ENCODE assay signal across 11 cellular contexts in the genomic region with DNA sequence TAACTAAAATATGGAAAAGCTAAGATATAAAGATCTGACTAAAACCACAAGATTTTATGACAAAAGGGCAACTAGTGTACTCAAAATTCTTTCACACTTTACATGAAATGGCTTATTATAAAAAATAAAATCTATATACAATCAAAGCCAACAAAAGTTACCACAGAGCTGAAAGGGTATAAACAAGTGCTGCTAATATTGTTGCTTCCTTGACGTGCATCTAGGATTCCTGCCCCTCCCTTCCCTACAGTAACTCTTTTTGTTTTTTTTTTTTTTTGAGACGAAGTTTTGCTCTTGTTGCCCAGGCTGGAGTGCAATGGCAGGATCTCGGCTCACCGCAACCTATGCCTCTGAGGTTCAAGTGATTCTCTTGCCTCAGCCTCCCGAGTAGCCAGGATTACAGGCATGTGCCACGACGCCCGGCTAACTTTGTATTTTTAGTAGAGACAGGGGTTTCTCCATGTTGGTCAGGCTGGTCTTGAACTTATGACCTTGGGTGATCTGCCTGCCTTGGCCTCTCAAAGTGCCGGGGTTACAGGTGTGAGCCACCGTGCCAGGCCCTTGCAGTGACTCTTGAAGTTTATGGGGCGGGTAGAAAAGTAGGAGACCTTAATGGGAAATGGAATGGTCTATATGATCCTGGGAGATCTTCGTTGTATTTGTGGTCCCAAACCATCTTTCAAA. TPM values are rescaled to one million over a fixed set of nuclear protein-coding genes. Genes with fewer than 3 reads are reported as not detected.
DNase-seq lines count a peak whose midpoint lies in the region; ATAC-seq, FAIRE-seq and TF ChIP-seq lines count a peak whose summit lies in the region.
"Had no signal": no experiment of that assay in that cellular context is flagged by ENCODE, and none has a peak within 500 bp of the region (broad histone marks: within the 10 kb centered on the region; RNA-seq: fewer than 3 reads in every experiment).

No MANE protein-coding gene starts in this region.

- TF ChIP-seq CTCF in left ventricle myocardium inferior (IDR thresholded peaks at IDR 0.05; ENCODE audit: borderline replicate concordance): no peak
- TF ChIP-seq CTCF in uterus (IDR thresholded peaks at IDR 0.05): no peak

- FAIRE-seq in GM12891 (lab: Jason Lieb, UNC): no peak

- no peaks in the 10 kb centered on the region for H3K27me3 Mint-ChIP-seq in activated naive CD8-positive, alpha-beta T cell treated with anti-CD3 and anti-CD28 coated beads, Interleukin-2, amount 10 ng/mL, durations not matched to agents 7 days and 5 days
- no peaks in the 10 kb centered on the region for H3K27me3 Mint-ChIP-seq in memory B cell

- TF ChIP-seq POLR2A in uterus (IDR thresholded peaks at IDR 0.05): no peak
- no peak for TF ChIP-seq POLR2A in GM12891 (IDR thresholded peaks at IDR 0.05; ENCODE audit: low read depth, low read length)

- no peak for DNase-seq in left ventricle myocardium inferior
- no peak for DNase-seq in Right ventricle myocardium inferior (ENCODE audit: missing footprints)
- no peak for DNase-seq in activated naive CD8-positive, alpha-beta T cell treated with anti-CD3 and anti-CD28 coated beads, Interleukin-2, amount 10 ng/mL, durations not matched to agents 7 days and 5 days
- no peak for DNase-seq in memory B cell (ENCODE audit: low spot score in 2 of 2)
- DNase-seq in uterus: no peak
- no peak for DNase-seq in posterior vena cava (ENCODE audit: low spot score)
- DNase-seq in GM12891 (ENCODE audit: insufficient read length, low spot score): no peak
- no peak for DNase-seq in HAP-1 (ENCODE audit: low spot score in 2 of 2)
- DNase-seq: activated gamma-delta T cell, C1 segment of cervical spinal cord, NCI-H1930 had no signal

- H3K9me3 ChIP-seq in left ventricle myocardium inferior (replicated peaks): no peaks in the 10 kb centered on the region
- no peaks in the 10 kb centered on the region for H3K9me3 ChIP-seq in uterus
- no peaks in the 10 kb centered on the region for H3K9me3 ChIP-seq in HAP-1

- H3K27ac Mint-ChIP-seq in activated naive CD8-positive, alpha-beta T cell treated with anti-CD3 and anti-CD28 coated beads, Interleukin-2, amount 10 ng/mL, durations not matched to agents 7 days and 5 days: peak overlapping the region; percentile 32
- peak overlapping the region; percentile 35 for H3K27ac Mint-ChIP-seq in memory B cell

- peaks cover 47% of the 10 kb centered on the region for H3K36me3 Mint-ChIP-seq in activated naive CD8-positive, alpha-beta T cell treated with anti-CD3 and anti-CD28 coated beads, Interleukin-2, amount 10 ng/mL, durations not matched to agents 7 days and 5 days
- H3K36me3 Mint-ChIP-seq in memory B cell: peaks cover 12% of the 10 kb centered on the region

- ATAC-seq in Right ventricle myocardium inferior (no peak), memory B cell (ENCODE audit: low read depth) (no peak)
- ATAC-seq in activated naive CD8-positive, alpha-beta T cell treated with anti-CD3 and anti-CD28 coated beads, Interleukin-2, amount 10 ng/mL, durations not matched to agents 7 days and 5 days (ENCODE audit: low read depth): no peak

- POLR2A ChIA-PET in activated naive CD8-positive, alpha-beta T cell treated with anti-CD3 and anti-CD28 coated beads, Interleukin-2, amount 10 ng/mL, durations not matched to agents 7 days and 5 days (lab: Charles Lee): interaction anchor here (1.0 kb wide), 1 partner anchor 11 kb away, joined by 3 read pairs; no protein-coding TSS in a partner anchor

- peak overlapping the region; percentile 100 for H3K27ac ChIP-seq in left ventricle myocardium inferior (replicated peaks)
- peak overlapping the region; percentile 48 to 70 for H3K27ac ChIP-seq in uterus

- H3K27me3 ChIP-seq in left ventricle myocardium inferior (ENCODE audit: low read depth) (no peaks in the 10 kb centered on the region), uterus (no peaks in the 10 kb centered on the region), HAP-1 (ENCODE audit: low read depth) (no peaks in the 10 kb centered on the region)

- in situ Hi-C loops in HAP-1 (cut with MboI; ENCODE audit: low sequenced_read_pairs): no loop called here

- peaks cover 51% of the 10 kb centered on the region for H3K4me1 Mint-ChIP-seq in activated naive CD8-positive, alpha-beta T cell treated with anti-CD3 and anti-CD28 coated beads, Interleukin-2, amount 10 ng/mL, durations not matched to agents 7 days and 5 days
- peaks cover 35% of the 10 kb centered on the region for H3K4me1 Mint-ChIP-seq in memory B cell

- peak overlapping the region; percentile 23 for H3K4me3 ChIP-seq in left ventricle myocardium inferior
- no peak overlapping the region for H3K4me3 ChIP-seq in uterus
- no peak overlapping the region for H3K4me3 ChIP-seq in HAP-1

- H3K36me3 ChIP-seq in left ventricle myocardium inferior (peaks cover 9% of the 10 kb centered on the region), uterus (no peaks in the 10 kb centered on the region), HAP-1 (replicated peaks) (peaks cover 22% of the 10 kb centered on the region)

- intact Hi-C loops in left ventricle myocardium inferior (cut with micrococcal nuclease) (no loop called here), Right ventricle myocardium inferior (cut with DNase I) (no loop called here), uterus (cut with DNase I; ENCODE audit: low total_unique reads) (no loop called here), posterior vena cava (cut with DNase I) (loop anchor here in 1 of 2 donors (10.0 kb wide), 1 partner anchor 52 kb away; the partner anchor contains the start of gene TMEM200B)

- H3K9me3 Mint-ChIP-seq in activated naive CD8-positive, alpha-beta T cell treated with anti-CD3 and anti-CD28 coated beads, Interleukin-2, amount 10 ng/mL, durations not matched to agents 7 days and 5 days: peaks cover 2% of the 10 kb centered on the region
- no peaks in the 10 kb centered on the region for H3K9me3 Mint-ChIP-seq in memory B cell

- H3K4me1 ChIP-seq in left ventricle myocardium inferior: peaks cover 81% of the 10 kb centered on the region
- peaks cover 16 to 25% of the 10 kb centered on the region in 2 donors for H3K4me1 ChIP-seq in uterus
- H3K4me1 ChIP-seq in HAP-1: peaks cover 29% of the 10 kb centered on the region

- peak overlapping the region; percentile 12 for H3K4me3 Mint-ChIP-seq in activated naive CD8-positive, alpha-beta T cell treated with anti-CD3 and anti-CD28 coated beads, Interleukin-2, amount 10 ng/mL, durations not matched to agents 7 days and 5 days
- H3K4me3 Mint-ChIP-seq in memory B cell: peak overlapping the region; percentile 4

TF ChIP-seq in GM12891, 5 proteins besides CTCF, POLR2A, EP300 and RAD21:
- no peak for TF ChIP-seq TAF1 (IDR thresholded peaks at IDR 0.05; ENCODE audit: low read depth, low read length)
- no peak for TF ChIP-seq POLR2AphosphoS5 (IDR thresholded peaks at IDR 0.05; ENCODE audit: low read depth, low read length)
- TF ChIP-seq POU2F2 (IDR thresholded peaks at IDR 0.05; ENCODE audit: low read depth, low read length): no peak
- TF ChIP-seq PAX5 (IDR thresholded peaks at IDR 0.05; ENCODE audit: insufficient read depth, low read length, severe bottlenecking): no peak
- no peak for TF ChIP-seq SPI1 (IDR thresholded peaks at IDR 0.05; ENCODE audit: low read depth, low read length)
TF ChIP-seq in GM12891: peak in this region for 0.

RNA-seq across cellular contexts. Expression of gene SRSF4, which starts 4.5 kb away (rescaled TPM):
- total RNA-seq in left ventricle myocardium inferior: 51.1 TPM
- 52.4 TPM for total RNA-seq in Right ventricle myocardium inferior
- 100 to 1,000 TPM; 119 to 129 TPM for total RNA-seq in activated naive CD8-positive, alpha-beta T cell treated with anti-CD3 and anti-CD28 coated beads, Interleukin-2, amount 10 ng/mL, durations not matched to agents 7 days and 5 days
- 100 to 1,000 TPM in 1 of 4 donors, 10 to 100 TPM in 3; 60.0 to 129 (median 69.0) TPM for total RNA-seq in uterus
- total RNA-seq in posterior vena cava: 10 to 100 TPM; 62.9 to 77.8 TPM
- polyA plus RNA-seq in GM12891 (2012; ENCODE audit: low read depth, missing spikeins): 58.9 TPM

RNA-seq across cellular contexts. Expression of gene TMEM200B, which starts 53.5 kb away (rescaled TPM):
- total RNA-seq in left ventricle myocardium inferior: 1.6 TPM
- total RNA-seq in Right ventricle myocardium inferior: 2.1 TPM
- total RNA-seq in activated naive CD8-positive, alpha-beta T cell treated with anti-CD3 and anti-CD28 coated beads, Interleukin-2, amount 10 ng/mL, durations not matched to agents 7 days and 5 days: not detected
- 10 to 100 TPM; 31.3 to 67.5 (median 41.9) TPM for total RNA-seq in uterus
- total RNA-seq in posterior vena cava: 10 to 100 TPM; 20.8 to 23.6 TPM
- polyA plus RNA-seq in GM12891 (2012; ENCODE audit: low read depth, missing spikeins): 0.10 TPM

RNA-seq across cellular contexts. Expression of gene MECR, which starts 53.6 kb away (rescaled TPM):
- total RNA-seq in left ventricle myocardium inferior (30.8 TPM), Right ventricle myocardium inferior (35.4 TPM), uterus (10 to 100 TPM in 3 of 4 donors, 1 to 10 TPM in 1; 7.4 to 23.4 (median 20.7) TPM), posterior vena cava (10 to 100 TPM; 13.9 to 20.0 TPM)
- total RNA-seq in activated naive CD8-positive, alpha-beta T cell treated with anti-CD3 and anti-CD28 coated beads, Interleukin-2, amount 10 ng/mL, durations not matched to agents 7 days and 5 days: 10 to 100 TPM; 17.0 to 17.1 TPM
- polyA plus RNA-seq in GM12891 (2012; ENCODE audit: low read depth, missing spikeins): 25.3 TPM

RNA-seq across cellular contexts. Expression of gene PTPRU, which starts 59.2 kb away (rescaled TPM):
- total RNA-seq in left ventricle myocardium inferior (15.3 TPM), Right ventricle myocardium inferior (23.5 TPM), uterus (10 to 100 TPM in 3 of 4 donors, 1 to 10 TPM in 1; 9.5 to 48.2 (median 33.4) TPM), posterior vena cava (10 to 100 TPM; 12.3 to 16.5 TPM)
- under 1 TPM; 0.54 to 0.69 TPM for total RNA-seq in activated naive CD8-positive, alpha-beta T cell treated with anti-CD3 and anti-CD28 coated beads, Interleukin-2, amount 10 ng/mL, durations not matched to agents 7 days and 5 days
- polyA plus RNA-seq in GM12891 (2012; ENCODE audit: low read depth, missing spikeins): 0.06 TPM
